8 cellular contexts compared by ENCODE assay signal in the genomic region with DNA sequence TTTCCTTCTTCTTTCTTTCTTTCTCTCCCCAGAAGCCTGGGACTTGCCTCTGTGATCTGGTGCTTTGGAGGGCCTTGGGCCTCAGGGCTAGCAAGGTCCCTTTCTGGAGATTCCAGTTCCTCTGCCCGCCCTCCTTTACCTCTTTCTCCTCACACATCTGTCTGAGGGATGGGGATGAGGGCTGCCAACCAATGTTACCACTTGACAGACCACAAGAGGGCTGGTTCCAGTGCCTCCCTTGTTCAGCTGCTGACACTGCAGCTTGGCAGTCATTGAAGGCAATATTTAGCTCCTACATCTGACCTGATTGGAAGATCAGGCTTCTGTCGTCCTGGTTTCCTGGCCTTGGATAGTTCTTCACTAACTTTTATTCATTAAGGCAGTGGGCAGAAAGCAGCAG. TPM values are rescaled to one million over a fixed set of nuclear protein-coding genes. Genes with fewer than 3 reads are reported as not detected.
DNase-seq lines count a peak whose midpoint lies in the region; ATAC-seq, FAIRE-seq and TF ChIP-seq lines count a peak whose summit lies in the region.

No MANE protein-coding gene starts in this region.

- no peak overlapping the region for H3K4me3 ChIP-seq in BLaER1 treated with 17β-estradiol and CSF1 and Interleukin-3, amounts not matched to agents 10 nM and 100 nM
- H3K4me3 ChIP-seq in prostate gland: no peak overlapping the region

- DNase-seq in H54 (ENCODE audit: insufficient read length, low spot score): peak; percentile 65
- DNase-seq in SK-MEL-5 (ENCODE audit: low read depth, low spot score): peak; percentile 76
- peak; percentile 38 to 54 for DNase-seq in erythroblast (lab: John Stamatoyannopoulos, UW)
- peak; percentile 79 for DNase-seq in superior temporal gyrus (ENCODE audit: extremely low spot score)
- no peak for DNase-seq in prostate gland (ENCODE audit: low spot score)

- TF ChIP-seq POLR2A in H54 (IDR thresholded peaks at IDR 0.05; ENCODE audit: low read depth, low read length) (no peak), erythroblast (IDR thresholded peaks at IDR 0.05; ENCODE audit: low read length) (no peak), prostate gland (IDR thresholded peaks at IDR 0.05) (no peak)

- WGBS in prostate gland: 36% methylated on average over 2 of the region's 2 CpGs

- peaks cover 20 to 38% (median 25%) of the 10 kb centered on the region in 10 experiments for H3K4me1 ChIP-seq in BLaER1 treated with 17β-estradiol and CSF1 and Interleukin-3, amounts not matched to agents 10 nM and 100 nM
- H3K4me1 ChIP-seq in prostate gland (replicated peaks): no peaks in the 10 kb centered on the region

- TF ChIP-seq CTCF in prostate gland (IDR thresholded peaks at IDR 0.05): no peak

- no peaks in the 10 kb centered on the region; a peak in 1 of 22 replicates for H3K36me3 ChIP-seq in BLaER1 treated with 17β-estradiol and CSF1 and Interleukin-3, amounts not matched to agents 10 nM and 100 nM
- H3K36me3 ChIP-seq in prostate gland: no peaks in the 10 kb centered on the region

- peaks cover 0 to 5% (median 2%) of the 10 kb centered on the region in 11 experiments; a peak in 8 of 22 replicates for H4K20me1 ChIP-seq in BLaER1 treated with 17β-estradiol and CSF1 and Interleukin-3, amounts not matched to agents 10 nM and 100 nM

- no peak overlapping the region for H3K9ac ChIP-seq in BLaER1 treated with 17β-estradiol and CSF1 and Interleukin-3, amounts not matched to agents 10 nM and 100 nM

- FAIRE-seq in H54 (lab: Jason Lieb, UNC): no peak

- in situ Hi-C loops in SK-MEL-5 (cut with HindIII; ENCODE audit: low pct_unique_long_range_greater_than_20kb, low sequenced_read_pairs): no loop called here

- intact Hi-C loops in prostate gland (cut with DNase I): no loop called here

- no peaks in the 10 kb centered on the region for H3K27me3 ChIP-seq in BLaER1 treated with 17β-estradiol and CSF1 and Interleukin-3, amounts not matched to agents 10 nM and 100 nM
- H3K27me3 ChIP-seq in prostate gland (replicated peaks; ENCODE audit: insufficient read depth): no peaks in the 10 kb centered on the region

- H3K4me2 ChIP-seq in BLaER1 treated with 17β-estradiol and CSF1 and Interleukin-3, amounts not matched to agents 10 nM and 100 nM: peak overlapping the region in 9 of 11 experiments; percentile 1 to 39 (median 22); a peak in 14 of 22 replicates

- no peaks in the 10 kb centered on the region for H3K9me3 ChIP-seq in BLaER1 treated with 17β-estradiol and CSF1 and Interleukin-3, amounts not matched to agents 10 nM and 100 nM (replicated peaks in 1 of 11)
- no peaks in the 10 kb centered on the region for H3K9me3 ChIP-seq in prostate gland

- ATAC-seq in GM21737 (IDR thresholded peaks at IDR 0.05; ENCODE audit: unreplicated experiment): no peak
- ATAC-seq in GM21786 (IDR thresholded peaks at IDR 0.05; ENCODE audit: unreplicated experiment): no peak

- no peak overlapping the region for H3K27ac ChIP-seq in BLaER1 treated with 17β-estradiol and CSF1 and Interleukin-3, amounts not matched to agents 10 nM and 100 nM
- H3K27ac ChIP-seq in prostate gland: no peak overlapping the region

RNA-seq across cellular contexts. Expression of gene ZNF652, which starts 3.6 kb away (rescaled TPM):
- 36.0 and 36.9 TPM in 2 replicates for total RNA-seq in SK-MEL-5 (2014; rRNA removed; shearing (Covaris generic))
- polyA plus RNA-seq in SK-MEL-5 (2015; cell fraction: cytosol; rRNA removed): 16.8 and 17.5 TPM in 2 replicates
- 27.5 and 32.5 TPM in 2 replicates for polyA plus RNA-seq in SK-MEL-5 (2015; cell fraction: nucleus; rRNA removed)
- 10 to 100 TPM; 59.7 to 88.5 TPM for total RNA-seq in prostate gland

RNA-seq across cellular contexts. Expression of gene PHB1, which starts 49.0 kb away (rescaled TPM):
- total RNA-seq in SK-MEL-5 (2014; rRNA removed; shearing (Covaris generic)): 373 and 401 TPM in 2 replicates
- polyA plus RNA-seq in SK-MEL-5 (2015; cell fraction: cytosol; rRNA removed): 302 and 312 TPM in 2 replicates
- 100 and 102 TPM in 2 replicates for polyA plus RNA-seq in SK-MEL-5 (2015; cell fraction: nucleus; rRNA removed)
- 100 to 1,000 TPM; 105 to 135 TPM for total RNA-seq in prostate gland
